In genomic region chr2:223100061-223100511, GRCh38 we compare ENCODE assay signal across 13 cellular contexts. TPM values are rescaled to one million over a fixed set of nuclear protein-coding genes. Genes with fewer than 3 reads are reported as not detected.
DNase-seq lines count a peak whose midpoint lies in the region; ATAC-seq and TF ChIP-seq lines count a peak whose summit lies in the region.
"Had no signal": no experiment of that assay in that cellular context is flagged by ENCODE, and none has a peak within 500 bp of the region (broad histone marks: within the 10 kb centered on the region; RNA-seq: fewer than 3 reads in every experiment).

No MANE protein-coding gene starts in this region.

- H3K9me3 ChIP-seq in esophagus squamous epithelium (no peaks in the 10 kb centered on the region), mucosa of descending colon (no peaks in the 10 kb centered on the region)

- peaks cover 0 to 18% (median 0%) of the 10 kb centered on the region in 3 donors for H3K4me1 ChIP-seq in esophagus squamous epithelium
- no peaks in the 10 kb centered on the region for H3K4me1 ChIP-seq in mucosa of descending colon (ENCODE audit: low read depth)

- H3K4me3 ChIP-seq in esophagus squamous epithelium (no peak overlapping the region), mucosa of descending colon (no peak overlapping the region)

- TF ChIP-seq CTCF in esophagus squamous epithelium (IDR thresholded peaks at IDR 0.05) (no peak), mucosa of descending colon (IDR thresholded peaks at IDR 0.05) (no peak)

- H3K27ac ChIP-seq in esophagus squamous epithelium, result peak overlapping the region in 3 of 4 donors; percentile 26 to 64 (median 58)
- H3K27ac ChIP-seq: 22Rv1 had no signal

- WGBS in esophagus squamous epithelium, 2 donors, result 44 to 49% methylated on average over 3 of the region's 4 CpGs

- no peaks in the 10 kb centered on the region for H3K36me3 ChIP-seq in esophagus squamous epithelium
- H3K36me3 ChIP-seq in mucosa of descending colon (ENCODE audit: low read depth), result no peaks in the 10 kb centered on the region

- peak; percentile 10 for ATAC-seq in mucosa of descending colon
- ATAC-seq: activated naive CD4-positive, alpha-beta T cell treated with anti-CD3 and anti-CD28 coated beads, Interleukin-2, amount 50 U/mL, for 72 hours had no signal

- DNase-seq in DMS153 (lab: John Stamatoyannopoulos, UW), result peak; percentile 6
- DNase-seq in DMS153 treated with DMSO at 0.1 percent for 48 hours (lab: John Stamatoyannopoulos, UW; ENCODE audit: unreplicated experiment), result no peak
- DNase-seq in esophagus squamous epithelium (lab: John Stamatoyannopoulos, UW), result no peak
- DNase-seq in mucosa of descending colon, result peak in 2 of 3 donors; percentile 31 to 55
- peak; percentile 80 for DNase-seq in ureter (ENCODE audit: low spot score)
- DNase-seq in UCSD-AML1 (lab: John Stamatoyannopoulos, UW; ENCODE audit: unreplicated experiment), result no peak
- no peak for DNase-seq in activated naive CD4-positive, alpha-beta T cell (lab: John Stamatoyannopoulos, UW)
- DNase-seq in NCI-H510A (lab: John Stamatoyannopoulos, UW), result no peak
- DNase-seq: activated CD4-positive, alpha-beta T cell treated with anti-CD3 and anti-CD28 coated beads for 48 hours; erythroblast; SHP77 had no signal

- intact Hi-C loops in esophagus squamous epithelium (cut with DNase I) (no loop called here), mucosa of descending colon (cut with DNase I, micrococcal nuclease) (no loop called here)

- no peak for TF ChIP-seq POLR2A in esophagus squamous epithelium (IDR thresholded peaks at IDR 0.05)

- no peaks in the 10 kb centered on the region for H3K27me3 ChIP-seq in esophagus squamous epithelium

RNA-seq across cellular contexts. Expression of gene KCNE4, which starts 48.1 kb away (rescaled TPM):
- total RNA-seq in esophagus squamous epithelium, result under 1 TPM; 0.26 to 0.76 (median 0.35) TPM
- total RNA-seq in mucosa of descending colon, result 1 to 10 TPM in 2 of 3 donors, under 1 TPM in 1; 0.55 to 5.8 (median 2.0) TPM
- 9.1 TPM for total RNA-seq in ureter
- total RNA-seq: activated naive CD4-positive, alpha-beta T cell treated with anti-CD3 and anti-CD28 coated beads, Interleukin-2, amount 50 U/mL, for 72 hours had no signal

Comparison
In these comparisons a context has a peak if more than half of its experiments do, and no peak if none do; other contexts are left out.
1. DNase-seq: peak in DMS153 (single experiment), mucosa of descending colon (2 of 3) and ureter (single experiment); none in DMS153 treated with DMSO at 0.1 percent for 48 hours (single experiment), esophagus squamous epithelium (single experiment), UCSD-AML1 (single experiment), activated naive CD4-positive, alpha-beta T cell (0 of 4) and NCI-H510A (single experiment).